In genomic region chr16:29791845-29792797, GRCh38 we compare ENCODE assay signal across 6 cellular contexts. TPM values are rescaled to one million over a fixed set of nuclear protein-coding genes. Genes with fewer than 3 reads are reported as not detected.
A peak's percentile ranks its signal among the peaks of the same experiment; 100 is the strongest.
DNase-seq lines count a peak whose midpoint lies in the region; ATAC-seq and TF ChIP-seq lines count a peak whose summit lies in the region.

No MANE protein-coding gene starts in this region.

- H3K36me3 Mint-ChIP-seq in GM23338 (ENCODE audit: low read depth) = peaks cover 33% of the 10 kb centered on the region
- peaks cover 30% of the 10 kb centered on the region for H3K36me3 Mint-ChIP-seq in activated T-helper 1 cell treated with anti-CD3 and anti-CD28 coated beads, Interleukin-12 subunit alpha, Interleukin-12 subunit beta, Interleukin-2, Interleukin-4 antibody, amounts not matched to agents 30 ng/mL and 10 ng/mL and 1 ng/mL, durations not matched to agents 14 hours and 24 hours and 36 hours (ENCODE audit: low read depth)

- peak overlapping the region; percentile 95 for H3K4me3 ChIP-seq in GM23338
- H3K4me3 ChIP-seq in muscle layer of duodenum (ENCODE audit: low read depth in 1 of 2, low read length in 2 of 2) = peak overlapping the region; percentile 86 to 91

- DNase-seq in GM23338 (ENCODE audit: low spot score) (no peak), dermis blood vessel endothelial cell (no peak), posterior cingulate gyrus (no peak)
- DNase-seq in activated T-helper 1 cell treated with anti-CD3 and anti-CD28 coated beads, Interleukin-12 subunit alpha, Interleukin-12 subunit beta, Interleukin-2, Interleukin-4 antibody, amounts not matched to agents 30 ng/mL and 10 ng/mL and 1 ng/mL, durations not matched to agents 14 hours and 24 hours and 36 hours (ENCODE audit: low spot score) = no peak

- peak overlapping the region; percentile 99 for H3K4me3 Mint-ChIP-seq in GM23338
- peak overlapping the region; percentile 99 for H3K4me3 Mint-ChIP-seq in activated T-helper 1 cell treated with anti-CD3 and anti-CD28 coated beads, Interleukin-12 subunit alpha, Interleukin-12 subunit beta, Interleukin-2, Interleukin-4 antibody, amounts not matched to agents 30 ng/mL and 10 ng/mL and 1 ng/mL, durations not matched to agents 14 hours and 24 hours and 36 hours

- no peak overlapping the region for H2AFZ ChIP-seq in GM23338

- no peak for TF ChIP-seq CTCF in GM23338 (conservative IDR thresholded peaks at IDR 0.05; ENCODE audit: low read depth in 2 of 2)

- peaks cover 15% of the 10 kb centered on the region for H3K27me3 Mint-ChIP-seq in GM23338 (ENCODE audit: insufficient read depth, low read depth, poor library complexity)
- no peaks in the 10 kb centered on the region for H3K27me3 Mint-ChIP-seq in activated T-helper 1 cell treated with anti-CD3 and anti-CD28 coated beads, Interleukin-12 subunit alpha, Interleukin-12 subunit beta, Interleukin-2, Interleukin-4 antibody, amounts not matched to agents 30 ng/mL and 10 ng/mL and 1 ng/mL, durations not matched to agents 14 hours and 24 hours and 36 hours (ENCODE audit: insufficient read depth)

- no peaks in the 10 kb centered on the region for H3K9me3 Mint-ChIP-seq in GM23338
- no peaks in the 10 kb centered on the region for H3K9me3 Mint-ChIP-seq in activated T-helper 1 cell treated with anti-CD3 and anti-CD28 coated beads, Interleukin-12 subunit alpha, Interleukin-12 subunit beta, Interleukin-2, Interleukin-4 antibody, amounts not matched to agents 30 ng/mL and 10 ng/mL and 1 ng/mL, durations not matched to agents 14 hours and 24 hours and 36 hours

- H3K27me3 ChIP-seq in GM23338 (ENCODE audit: insufficient read depth) (no peaks in the 10 kb centered on the region), muscle layer of duodenum (ENCODE audit: low read depth, low read length) (no peaks in the 10 kb centered on the region)

- no peaks in the 10 kb centered on the region for H3K9me3 ChIP-seq in muscle layer of duodenum (ENCODE audit: control insufficient read depth in 1 of 2, low read length in 2 of 2)

- H3K9me2 ChIP-seq in GM23338 (ENCODE audit: insufficient read depth) = no peaks in the 10 kb centered on the region

- H3K36me3 ChIP-seq in GM23338 (ENCODE audit: insufficient read depth) (peaks cover 5% of the 10 kb centered on the region; the same call in 1 of the 2 replicates), muscle layer of duodenum (ENCODE audit: control insufficient read depth in 1 of 2, insufficient read depth in 2 of 2, low read length in 2 of 2) (peaks cover 3 to 4% of the 10 kb centered on the region in 2 donors)

- H3F3A ChIP-seq in GM23338 (replicated peaks; ENCODE audit: low read depth) = peaks cover 18% of the 10 kb centered on the region; the same call in 1 of the 2 replicates

- H3K79me2 ChIP-seq in GM23338 (replicated peaks; ENCODE audit: insufficient read depth) = peaks cover 59% of the 10 kb centered on the region

- intact Hi-C loops in activated T-helper 1 cell treated with anti-CD3 and anti-CD28 coated beads, Interleukin-12 subunit alpha, Interleukin-12 subunit beta, Interleukin-2, Interleukin-4 antibody, amounts not matched to agents 30 ng/mL and 10 ng/mL and 1 ng/mL, durations not matched to agents 14 hours and 24 hours and 36 hours (cut with micrococcal nuclease) = loop anchor here (2.0 to 5.0 kb wide), 3 partner anchors 53 to 970 kb away; partner anchors contain the start of gene ATXN2L
- intact Hi-C loops in posterior cingulate gyrus (cut with DNase I) = no loop called here

- H3K4me1 Mint-ChIP-seq in GM23338 = peaks cover 14% of the 10 kb centered on the region
- H3K4me1 Mint-ChIP-seq in activated T-helper 1 cell treated with anti-CD3 and anti-CD28 coated beads, Interleukin-12 subunit alpha, Interleukin-12 subunit beta, Interleukin-2, Interleukin-4 antibody, amounts not matched to agents 30 ng/mL and 10 ng/mL and 1 ng/mL, durations not matched to agents 14 hours and 24 hours and 36 hours (ENCODE audit: low read depth) = peaks cover 41% of the 10 kb centered on the region

- peak overlapping the region; percentile 98 for H3K4me2 ChIP-seq in GM23338

- H4K20me1 ChIP-seq in GM23338 (replicated peaks; ENCODE audit: insufficient read depth) = peaks cover 46% of the 10 kb centered on the region

- peaks cover 7% of the 10 kb centered on the region; the same call in 1 of the 2 replicates for H3K4me1 ChIP-seq in GM23338 (ENCODE audit: insufficient read depth)
- peaks cover 5 to 18% of the 10 kb centered on the region in 2 donors for H3K4me1 ChIP-seq in muscle layer of duodenum (ENCODE audit: control insufficient read depth in 1 of 2, insufficient read depth in 2 of 2, low read length in 2 of 2)

- H3K27ac ChIP-seq in GM23338 (ENCODE audit: low read depth) = peak overlapping the region; percentile 62; the same call in 1 of the 2 replicates
- no peak overlapping the region for H3K27ac ChIP-seq in muscle layer of duodenum (ENCODE audit: low read length)

- H3K27ac Mint-ChIP-seq in GM23338 = peak overlapping the region; percentile 29
- H3K27ac Mint-ChIP-seq in activated T-helper 1 cell treated with anti-CD3 and anti-CD28 coated beads, Interleukin-12 subunit alpha, Interleukin-12 subunit beta, Interleukin-2, Interleukin-4 antibody, amounts not matched to agents 30 ng/mL and 10 ng/mL and 1 ng/mL, durations not matched to agents 14 hours and 24 hours and 36 hours = peak overlapping the region; percentile 97

- ATAC-seq in GM23338 = no peak
- ATAC-seq in GM21447 (IDR thresholded peaks at IDR 0.05; ENCODE audit: unreplicated experiment) = no peak

RNA-seq across cellular contexts. Expression of gene KIF22, which starts 1.6 kb away (rescaled TPM):
- total RNA-seq in GM23338 (2014; rRNA removed; shearing (Covaris generic)) = 179 and 192 TPM in 2 replicates
- polyA plus RNA-seq in GM23338 (2016; fragmentation: Nextera tagmentation; extraction: Ambion mirVana) = 110 and 120 TPM in 2 replicates
- total RNA-seq in activated T-helper 1 cell treated with anti-CD3 and anti-CD28 coated beads, Interleukin-12 subunit alpha, Interleukin-12 subunit beta, Interleukin-2, Interleukin-4 antibody, amounts not matched to agents 30 ng/mL and 10 ng/mL and 1 ng/mL, durations not matched to agents 14 hours and 24 hours and 36 hours = 134 and 140 TPM in 2 replicates
- 26.7 and 76.9 TPM in 2 replicates for total RNA-seq in dermis blood vessel endothelial cell

RNA-seq across cellular contexts. Expression of gene ZG16, which starts 14.1 kb away (rescaled TPM):
- total RNA-seq in GM23338 (2014; rRNA removed; shearing (Covaris generic)) = not detected in 2 replicates
- polyA plus RNA-seq in GM23338 (2016; fragmentation: Nextera tagmentation; extraction: Ambion mirVana) = not detected in 2 replicates
- not detected in 2 replicates for total RNA-seq in activated T-helper 1 cell treated with anti-CD3 and anti-CD28 coated beads, Interleukin-12 subunit alpha, Interleukin-12 subunit beta, Interleukin-2, Interleukin-4 antibody, amounts not matched to agents 30 ng/mL and 10 ng/mL and 1 ng/mL, durations not matched to agents 14 hours and 24 hours and 36 hours
- total RNA-seq in dermis blood vessel endothelial cell = not detected in 2 replicates

RNA-seq across cellular contexts. Expression of gene MAZ, which starts 14.2 kb away (rescaled TPM):
- 181 and 270 TPM in 2 replicates for total RNA-seq in GM23338 (2014; rRNA removed; shearing (Covaris generic))
- 155 and 170 TPM in 2 replicates for polyA plus RNA-seq in GM23338 (2016; fragmentation: Nextera tagmentation; extraction: Ambion mirVana)
- total RNA-seq in activated T-helper 1 cell treated with anti-CD3 and anti-CD28 coated beads, Interleukin-12 subunit alpha, Interleukin-12 subunit beta, Interleukin-2, Interleukin-4 antibody, amounts not matched to agents 30 ng/mL and 10 ng/mL and 1 ng/mL, durations not matched to agents 14 hours and 24 hours and 36 hours = 365 and 380 TPM in 2 replicates
- 130 and 265 TPM in 2 replicates for total RNA-seq in dermis blood vessel endothelial cell

RNA-seq across cellular contexts. Expression of gene PRRT2, which starts 19.9 kb away (rescaled TPM):
- 8.9 and 13.3 TPM in 2 replicates for total RNA-seq in GM23338 (2014; rRNA removed; shearing (Covaris generic))
- polyA plus RNA-seq in GM23338 (2016; fragmentation: Nextera tagmentation; extraction: Ambion mirVana) = 13.6 and 16.6 TPM in 2 replicates
- 1.0 and 1.3 TPM in 2 replicates for total RNA-seq in activated T-helper 1 cell treated with anti-CD3 and anti-CD28 coated beads, Interleukin-12 subunit alpha, Interleukin-12 subunit beta, Interleukin-2, Interleukin-4 antibody, amounts not matched to agents 30 ng/mL and 10 ng/mL and 1 ng/mL, durations not matched to agents 14 hours and 24 hours and 36 hours
- 0.68 TPM in 1 of 2 replicates, not detected in the other for total RNA-seq in dermis blood vessel endothelial cell

RNA-seq across cellular contexts. Expression of gene PAGR1, which starts 23.8 kb away (rescaled TPM):
- 59.7 and 67.6 TPM in 2 replicates for total RNA-seq in GM23338 (2014; rRNA removed; shearing (Covaris generic))
- 76.7 and 78.7 TPM in 2 replicates for polyA plus RNA-seq in GM23338 (2016; fragmentation: Nextera tagmentation; extraction: Ambion mirVana)
- total RNA-seq in activated T-helper 1 cell treated with anti-CD3 and anti-CD28 coated beads, Interleukin-12 subunit alpha, Interleukin-12 subunit beta, Interleukin-2, Interleukin-4 antibody, amounts not matched to agents 30 ng/mL and 10 ng/mL and 1 ng/mL, durations not matched to agents 14 hours and 24 hours and 36 hours = 29.2 and 30.8 TPM in 2 replicates
- 23.5 and 30.1 TPM in 2 replicates for total RNA-seq in dermis blood vessel endothelial cell
